ENCODE assay signal across 25 cellular contexts in the genomic region with DNA sequence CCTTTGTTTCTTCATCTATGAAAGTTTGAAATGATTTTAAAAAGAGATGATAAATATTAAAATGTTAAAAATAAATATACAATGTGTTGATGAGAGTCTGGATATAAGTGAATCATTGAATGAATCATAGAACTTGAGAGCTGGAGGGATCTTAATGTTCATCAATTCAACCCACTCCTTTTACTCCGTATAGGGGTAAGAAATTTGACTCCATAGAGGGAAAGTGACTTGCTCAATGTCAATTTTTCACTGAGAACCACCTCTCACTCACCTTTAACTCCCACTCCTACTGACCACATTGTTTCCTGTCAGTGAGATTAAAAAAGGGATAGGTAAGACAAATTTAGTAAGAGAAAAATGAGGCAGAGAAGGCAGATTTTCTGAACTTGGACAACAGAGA.
A peak's percentile ranks its signal among the peaks of the same experiment; 100 is the strongest.
DNase-seq lines count a peak whose midpoint lies in the region; ATAC-seq, FAIRE-seq and TF ChIP-seq lines count a peak whose summit lies in the region.
"Had no signal": no experiment of that assay in that cellular context is flagged by ENCODE, and none has a peak within 500 bp of the region (broad histone marks: within the 10 kb centered on the region; RNA-seq: fewer than 3 reads in every experiment).

No MANE protein-coding gene starts in this region.

- peaks cover 44% of the 10 kb centered on the region for H3K4me1 Mint-ChIP-seq in HFFc6 (ENCODE audit: low read depth)
- H3K4me1 Mint-ChIP-seq in astrocyte (ENCODE audit: low read depth, unreplicated experiment) = peaks cover 15% of the 10 kb centered on the region
- H3K4me1 Mint-ChIP-seq in GM23338 = peaks cover 4% of the 10 kb centered on the region; the same call in 2 of the 3 replicates
- H3K4me1 Mint-ChIP-seq: CD4-positive, alpha-beta memory T cell had no signal

- H3K4me2 ChIP-seq in astrocyte (ENCODE audit: low read length) (no peak overlapping the region), GM23338 (no peak overlapping the region)
- H3K4me2 ChIP-seq: SK-N-SH had no signal

- ATAC-seq in HG03469 (IDR thresholded peaks at IDR 0.05; ENCODE audit: unreplicated experiment) (no peak), GM23338 (no peak)
- ATAC-seq: K562, Panc1 had no signal

- H3K4me1 ChIP-seq in astrocyte (ENCODE audit: insufficient read depth, low read length) (peaks cover 12% of the 10 kb centered on the region), GM23338 (ENCODE audit: insufficient read depth) (no peaks in the 10 kb centered on the region)

- H3K27me3 ChIP-seq in astrocyte (ENCODE audit: insufficient read depth, low read length) (no peaks in the 10 kb centered on the region), GM23338 (ENCODE audit: insufficient read depth) (no peaks in the 10 kb centered on the region)

- H3K9me3 ChIP-seq in astrocyte (ENCODE audit: insufficient read depth, low read depth, low read length) = no peaks in the 10 kb centered on the region
- H3K9me3 ChIP-seq: SK-N-SH had no signal

- peak overlapping the region; percentile 53; the same call in 1 of the 2 replicates for H3K27ac Mint-ChIP-seq in HFFc6
- H3K27ac Mint-ChIP-seq in astrocyte (ENCODE audit: unreplicated experiment) = no peak overlapping the region
- no peak overlapping the region for H3K27ac Mint-ChIP-seq in GM23338
- H3K27ac Mint-ChIP-seq: CD4-positive, alpha-beta memory T cell had no signal

- H3K27me3 Mint-ChIP-seq in HFFc6 (ENCODE audit: insufficient read depth) = no peaks in the 10 kb centered on the region
- H3K27me3 Mint-ChIP-seq in astrocyte (ENCODE audit: low read depth, unreplicated experiment) = no peaks in the 10 kb centered on the region
- no peaks in the 10 kb centered on the region for H3K27me3 Mint-ChIP-seq in GM23338 (ENCODE audit: insufficient read depth, low read depth, poor library complexity)
- H3K27me3 Mint-ChIP-seq: CD4-positive, alpha-beta memory T cell had no signal

- H3K79me2 ChIP-seq in astrocyte (ENCODE audit: insufficient read depth, low read length) = no peaks in the 10 kb centered on the region
- H3K79me2 ChIP-seq in GM23338 (replicated peaks; ENCODE audit: insufficient read depth) = no peaks in the 10 kb centered on the region

- H3K4me3 ChIP-seq in astrocyte (ENCODE audit: insufficient read depth, low read depth, low read length) (no peak overlapping the region), GM23338 (no peak overlapping the region)
- H3K4me3 ChIP-seq: K562 had no signal

- H3K4me3 Mint-ChIP-seq in HFFc6 = no peak overlapping the region
- H3K4me3 Mint-ChIP-seq in astrocyte (ENCODE audit: unreplicated experiment) = no peak overlapping the region
- no peak overlapping the region for H3K4me3 Mint-ChIP-seq in GM23338
- H3K4me3 Mint-ChIP-seq: CD4-positive, alpha-beta memory T cell had no signal

- no peaks in the 10 kb centered on the region for H3F3A ChIP-seq in GM23338 (replicated peaks; ENCODE audit: low read depth)

- H3K36me3 Mint-ChIP-seq in HFFc6 (ENCODE audit: low read depth) (no peaks in the 10 kb centered on the region), astrocyte (ENCODE audit: low read depth, unreplicated experiment) (no peaks in the 10 kb centered on the region), GM23338 (ENCODE audit: low read depth) (no peaks in the 10 kb centered on the region)
- H3K36me3 Mint-ChIP-seq: CD4-positive, alpha-beta memory T cell had no signal

- H2AFZ ChIP-seq in astrocyte (ENCODE audit: low read depth, low read length) = no peak overlapping the region
- no peak overlapping the region for H2AFZ ChIP-seq in GM23338

- FAIRE-seq in astrocyte (lab: Jason Lieb, UNC) = no peak
- FAIRE-seq: GM12891, H1, HTR-8/SVneo, K562 had no signal

- H3K27ac ChIP-seq in astrocyte (ENCODE audit: low read depth, low read length) = peak overlapping the region; percentile 79
- H3K27ac ChIP-seq in GM23338 (ENCODE audit: low read depth) = no peak overlapping the region

- H4K20me1 ChIP-seq in astrocyte (ENCODE audit: insufficient read depth, low read length) (no peaks in the 10 kb centered on the region), GM23338 (replicated peaks; ENCODE audit: insufficient read depth) (no peaks in the 10 kb centered on the region)

- no peak overlapping the region for H3K9ac ChIP-seq in astrocyte (ENCODE audit: low read length)
- H3K9ac ChIP-seq: SK-N-SH had no signal

- intact Hi-C loops in posterior cingulate gyrus (cut with DNase I) = no loop called here

- H3K9me2 ChIP-seq in GM23338 (ENCODE audit: insufficient read depth) = no peaks in the 10 kb centered on the region
- H3K9me2 ChIP-seq: SK-N-SH had no signal

- TF ChIP-seq CTCF in HFFc6 (IDR thresholded peaks at IDR 0.05) (no peak), astrocyte (IDR thresholded peaks at IDR 0.05; ENCODE audit: insufficient read depth, low read depth, low read length) (no peak), GM23338 (conservative IDR thresholded peaks at IDR 0.05; ENCODE audit: low read depth in 2 of 2) (no peak)

- no peaks in the 10 kb centered on the region for H3K9me3 Mint-ChIP-seq in HFFc6
- H3K9me3 Mint-ChIP-seq in astrocyte (ENCODE audit: unreplicated experiment) = no peaks in the 10 kb centered on the region
- H3K9me3 Mint-ChIP-seq in GM23338 = no peaks in the 10 kb centered on the region

- H3K36me3 ChIP-seq in astrocyte (ENCODE audit: insufficient read depth, low read length) (no peaks in the 10 kb centered on the region), GM23338 (ENCODE audit: insufficient read depth) (no peaks in the 10 kb centered on the region)

- DNase-seq in EH (ENCODE audit: low read depth) (peak; percentile 26), HFFc6 (no peak), astrocyte (ENCODE audit: low read depth) (peak; percentile 78), renal cortical epithelial cell (ENCODE audit: low read depth) (peak; percentile 10), GM23338 (ENCODE audit: low spot score) (no peak), posterior cingulate gyrus (no peak)
- DNase-seq: AML-193; C1 segment of cervical spinal cord; CD4-positive, alpha-beta memory T cell; COR-L47; DMS53; GF-D8; NCI-H1048; NCI-H1694; NCI-H2029 treated with DMSO at 0.1 percent for 48 hours; NCI-H2227 treated with DMSO at 0.1 percent for 48 hours; NCI-H526 treated with DMSO at 0.1 percent for 48 hours; SK-N-SH; SW 1271 had no signal

TF ChIP-seq in GM23338, 12 proteins besides CTCF, POLR2A, EP300 and RAD21:
- TF ChIP-seq ZNF114 (CRISPR knock-in tag; IDR thresholded peaks at IDR 0.05) (no peak), CREB1 (CRISPR knock-in tag; IDR thresholded peaks at IDR 0.05; ENCODE audit: low read depth) (no peak), EZH2 (IDR thresholded peaks at IDR 0.05; ENCODE audit: low read depth, unreplicated experiment) (no peak), STAT1 (IDR thresholded peaks at IDR 0.05; ENCODE audit: unreplicated experiment) (no peak), ZNF331 (CRISPR knock-in tag; IDR thresholded peaks at IDR 0.05; ENCODE audit: low read depth) (no peak), JUNB (IDR thresholded peaks at IDR 0.05; ENCODE audit: unreplicated experiment) (no peak)
- TF ChIP-seq, protein P1, sequence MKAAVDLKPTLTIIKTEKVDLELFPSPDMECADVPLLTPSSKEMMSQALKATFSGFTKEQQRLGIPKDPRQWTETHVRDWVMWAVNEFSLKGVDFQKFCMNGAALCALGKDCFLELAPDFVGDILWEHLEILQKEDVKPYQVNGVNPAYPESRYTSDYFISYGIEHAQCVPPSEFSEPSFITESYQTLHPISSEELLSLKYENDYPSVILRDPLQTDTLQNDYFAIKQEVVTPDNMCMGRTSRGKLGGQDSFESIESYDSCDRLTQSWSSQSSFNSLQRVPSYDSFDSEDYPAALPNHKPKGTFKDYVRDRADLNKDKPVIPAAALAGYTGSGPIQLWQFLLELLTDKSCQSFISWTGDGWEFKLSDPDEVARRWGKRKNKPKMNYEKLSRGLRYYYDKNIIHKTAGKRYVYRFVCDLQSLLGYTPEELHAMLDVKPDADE (IDR thresholded peaks at IDR 0.05) = no peak

Comparison
In these comparisons a context has a peak if more than half of its experiments do, and no peak if none do; other contexts are left out.
1. DNase-seq: peak in EH (single experiment), astrocyte (single experiment) and renal cortical epithelial cell (single experiment); none in HFFc6 (single experiment), GM23338 (single experiment) and posterior cingulate gyrus (0 of 10).